10 cellular contexts compared by ENCODE assay signal in genomic region chr1:198166900-198167299, GRCh38. TPM values are rescaled to one million over a fixed set of nuclear protein-coding genes. Genes with fewer than 3 reads are reported as not detected.
DNase-seq lines count a peak whose midpoint lies in the region; TF ChIP-seq lines count a peak whose summit lies in the region.
"Had no signal": no experiment of that assay in that cellular context is flagged by ENCODE, and none has a peak within 500 bp of the region (broad histone marks: within the 10 kb centered on the region; RNA-seq: fewer than 3 reads in every experiment).

No MANE protein-coding gene starts in this region.

- no peak overlapping the region for H3K9ac ChIP-seq in MM.1S (ENCODE audit: low read length)

- H3K27me3 ChIP-seq in adrenal gland = no peaks in the 10 kb centered on the region
- H3K27me3 ChIP-seq in MM.1S (replicated peaks; ENCODE audit: insufficient read depth, low read length) = no peaks in the 10 kb centered on the region

- peak overlapping the region; percentile 2 to 52 (median 26) for H3K27ac ChIP-seq in adrenal gland
- H3K27ac ChIP-seq in MM.1S (ENCODE audit: low read length) = no peak overlapping the region

- H3K9me2 ChIP-seq in MM.1S (replicated peaks; ENCODE audit: insufficient read depth, low read length) = no peaks in the 10 kb centered on the region

- peaks cover 51 to 82% of the 10 kb centered on the region in 2 donors for H3K4me1 ChIP-seq in adrenal gland (replicated peaks in 1 of 2)
- H3K4me1 ChIP-seq in MM.1S (ENCODE audit: low read length) = peaks cover 7% of the 10 kb centered on the region; the same call in 1 of the 2 replicates

- intact Hi-C loops in activated CD4-positive, alpha-beta T cell treated with anti-CD3 and anti-CD28 coated beads, Interleukin-2, amount 10 ng/mL, durations not matched to agents 24 days and 14 days (cut with micrococcal nuclease) = loop anchor here (1.0 to 5.0 kb wide), 6 partner anchors 8 to 755 kb away; no protein-coding TSS in a partner anchor
- intact Hi-C loops in adrenal gland (cut with DNase I) = no loop called here

- 82 to 88% (median 83%) methylated on average over 2 of the region's 2 CpGs for WGBS in adrenal gland, 4 donors

- H3K4me2 ChIP-seq in MM.1S (ENCODE audit: low read depth, low read length) = no peak overlapping the region

- H4K20me1 ChIP-seq in MM.1S (ENCODE audit: insufficient read depth, low read length) = peaks cover 20% of the 10 kb centered on the region; the same call in 1 of the 2 replicates

- no peak for TF ChIP-seq POLR2A in adrenal gland (IDR thresholded peaks at IDR 0.05)

- peaks cover 66% of the 10 kb centered on the region for H3K4me1 Mint-ChIP-seq in activated CD4-positive, alpha-beta T cell treated with anti-CD3 and anti-CD28 coated beads, Interleukin-2, amount 10 ng/mL, durations not matched to agents 24 days and 14 days
- H3K4me1 Mint-ChIP-seq in nephron = peaks cover 50% of the 10 kb centered on the region

- no peaks in the 10 kb centered on the region for H3K27me3 Mint-ChIP-seq in activated CD4-positive, alpha-beta T cell treated with anti-CD3 and anti-CD28 coated beads, Interleukin-2, amount 10 ng/mL, durations not matched to agents 24 days and 14 days
- no peaks in the 10 kb centered on the region for H3K27me3 Mint-ChIP-seq in nephron (ENCODE audit: low read depth)

- no peak overlapping the region for H2AFZ ChIP-seq in MM.1S (ENCODE audit: low read length)

- peaks cover 100% of the 10 kb centered on the region for H3K79me2 ChIP-seq in MM.1S (ENCODE audit: low read length)

- TF ChIP-seq CTCF in adrenal gland (IDR thresholded peaks at IDR 0.05) (no peak), nephron (IDR thresholded peaks at IDR 0.05; ENCODE audit: unreplicated experiment in 3 of 3) (no peak), MM.1S (IDR thresholded peaks at IDR 0.05; ENCODE audit: low read length) (no peak)

- peaks cover 6% of the 10 kb centered on the region for H3K9me3 Mint-ChIP-seq in activated CD4-positive, alpha-beta T cell treated with anti-CD3 and anti-CD28 coated beads, Interleukin-2, amount 10 ng/mL, durations not matched to agents 24 days and 14 days
- no peaks in the 10 kb centered on the region for H3K9me3 Mint-ChIP-seq in nephron

- no peak overlapping the region for H3K4me3 ChIP-seq in adrenal gland
- no peak overlapping the region for H3K4me3 ChIP-seq in MM.1S (ENCODE audit: low read length)

- H3K36me3 ChIP-seq in adrenal gland (replicated peaks in 1 of 2) (no peaks in the 10 kb centered on the region), MM.1S (replicated peaks; ENCODE audit: insufficient read depth, low read length) (no peaks in the 10 kb centered on the region)

- no peaks in the 10 kb centered on the region for H3F3A ChIP-seq in MM.1S (ENCODE audit: insufficient read depth, low read length)

- H3K27ac Mint-ChIP-seq in activated CD4-positive, alpha-beta T cell treated with anti-CD3 and anti-CD28 coated beads, Interleukin-2, amount 10 ng/mL, durations not matched to agents 24 days and 14 days = peak overlapping the region; percentile 94
- H3K27ac Mint-ChIP-seq in nephron = peak overlapping the region; percentile 21 to 59 (median 43)

- H3K9me3 ChIP-seq in adrenal gland (replicated peaks in 1 of 3) (no peaks in the 10 kb centered on the region), MM.1S (replicated peaks; ENCODE audit: insufficient read depth, low read length) (no peaks in the 10 kb centered on the region)

- peak overlapping the region; percentile 73 for H3K4me3 Mint-ChIP-seq in activated CD4-positive, alpha-beta T cell treated with anti-CD3 and anti-CD28 coated beads, Interleukin-2, amount 10 ng/mL, durations not matched to agents 24 days and 14 days
- H3K4me3 Mint-ChIP-seq in nephron = no peak overlapping the region

- no peak for DNase-seq in activated CD4-positive, alpha-beta T cell treated with anti-CD3 and anti-CD28 coated beads, Interleukin-2, amount 10 ng/mL, durations not matched to agents 24 days and 14 days
- no peak for DNase-seq in activated CD4-positive, alpha-beta T cell treated with anti-CD3 and anti-CD28 coated beads, Interleukin-2, amount 50 U/mL, for 1 hour
- peak; percentile 33 for DNase-seq in M059J (ENCODE audit: low read depth)
- DNase-seq in adrenal gland = no peak
- no peak for DNase-seq in Kasumi-1 (lab: John Stamatoyannopoulos, UW)
- no peak for DNase-seq in NCI-H526 treated with DMSO at 0.1 percent for 48 hours (lab: John Stamatoyannopoulos, UW)
- DNase-seq in MM.1S = no peak
- DNase-seq: NCI-H1092 treated with DMSO at 0.1 percent for 48 hours, nucleus accumbens had no signal

- H3K36me3 Mint-ChIP-seq in activated CD4-positive, alpha-beta T cell treated with anti-CD3 and anti-CD28 coated beads, Interleukin-2, amount 10 ng/mL, durations not matched to agents 24 days and 14 days (ENCODE audit: low read depth) = peaks cover 11% of the 10 kb centered on the region
- peaks cover 4% of the 10 kb centered on the region for H3K36me3 Mint-ChIP-seq in nephron (ENCODE audit: low read depth)

RNA-seq across cellular contexts. Expression of gene NEK7, which starts 10.1 kb away (rescaled TPM):
- total RNA-seq in activated CD4-positive, alpha-beta T cell treated with anti-CD3 and anti-CD28 coated beads, Interleukin-2, amount 10 ng/mL, durations not matched to agents 24 days and 14 days = 61.4 and 69.2 TPM in 2 replicates
- total RNA-seq in M059J (2014; rRNA removed; shearing (Covaris generic)) = 181 and 192 TPM in 2 replicates
- total RNA-seq in adrenal gland = 100 to 1,000 TPM; 102 to 270 (median 216) TPM
- polyA plus RNA-seq in adrenal gland = 10 to 100 TPM; 34.0 to 90.9 (median 49.0) TPM
